ENCODE assay signal across 23 cellular contexts in the genomic region with DNA sequence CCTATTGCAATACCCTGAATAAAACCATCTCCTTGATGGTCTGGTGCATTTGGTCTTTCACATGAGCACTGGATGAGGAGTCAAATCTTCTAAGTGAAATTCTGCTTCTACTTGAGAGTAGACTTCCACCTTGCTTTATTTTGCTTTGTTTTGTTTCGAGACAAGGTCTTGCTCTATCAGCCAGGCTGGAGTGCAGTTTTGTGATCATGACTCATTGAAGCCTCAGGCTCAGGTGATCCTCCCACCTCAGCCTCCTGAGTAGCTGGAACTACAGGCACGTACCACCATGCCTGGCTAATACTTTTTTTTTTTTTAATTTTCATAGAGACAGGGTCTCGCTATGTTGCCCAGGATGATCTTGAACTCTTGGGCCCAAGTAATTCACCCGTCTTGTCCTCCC.
DNase-seq lines count a peak whose midpoint lies in the region; ATAC-seq and TF ChIP-seq lines count a peak whose summit lies in the region.
"Had no signal": no experiment of that assay in that cellular context is flagged by ENCODE, and none has a peak within 500 bp of the region (broad histone marks: within the 10 kb centered on the region; RNA-seq: fewer than 3 reads in every experiment).

No MANE protein-coding gene starts in this region.

- CTCF ChIA-PET in mammary epithelial cell (lab: Charles Lee; ENCODE audit: low non-redundant PET), result no interaction called here

- in situ Hi-C loops in mammary epithelial cell (cut with MboI; ENCODE audit: low sequenced_read_pairs in 2 of 2) (no loop called here), transverse colon (cut with MboI; ENCODE audit: low pct_ligation_motif_present in 1 of 4, low pct_unique_long_range_greater_than_20kb in 1 of 4, low sequenced_read_pairs in 3 of 4) (no loop called here)

- H3K27ac ChIP-seq in mammary epithelial cell (ENCODE audit: insufficient read depth, low read depth, low read length) (no peak overlapping the region), lower lobe of right lung (peak overlapping the region; percentile 9), transverse colon (peak overlapping the region; percentile 80 to 86 (median 84))
- H3K27ac ChIP-seq: 22Rv1, HL-60, KMS-11 had no signal

- intact Hi-C loops in mammary epithelial cell (cut with micrococcal nuclease) (loop anchor here (10.0 kb wide), 1 partner anchor 437 kb away; no protein-coding TSS in a partner anchor), lower lobe of right lung (cut with DNase I) (no loop called here), transverse colon (cut with DNase I; ENCODE audit: low total_unique reads) (no loop called here)

- ATAC-seq in lower lobe of right lung (no peak), SK-N-SH treated with all-trans-retinoic acid at 6 μM for 48 hours (no peak)
- ATAC-seq: CD8-positive, alpha-beta T cell; T-cell had no signal

- H3K79me2 ChIP-seq in mammary epithelial cell (ENCODE audit: insufficient read depth, low read length), result no peaks in the 10 kb centered on the region

- peaks cover 21% of the 10 kb centered on the region for H3K4me1 ChIP-seq in mammary epithelial cell (ENCODE audit: insufficient read depth, low read length)
- H3K4me1 ChIP-seq in lower lobe of right lung, result peaks cover 11% of the 10 kb centered on the region
- peaks cover 16 to 72% (median 49%) of the 10 kb centered on the region in 4 donors for H3K4me1 ChIP-seq in transverse colon

- H3K4me3 ChIP-seq in mammary epithelial cell (replicated peaks in 1 of 3; ENCODE audit: insufficient read depth in 1 of 3, low read depth in 2 of 3, low read length in 3 of 3) (no peak overlapping the region), lower lobe of right lung (no peak overlapping the region), transverse colon (no peak overlapping the region)

- H3K9me3 ChIP-seq in mammary epithelial cell (replicated peaks; ENCODE audit: insufficient read depth, low read length), result no peaks in the 10 kb centered on the region
- no peaks in the 10 kb centered on the region for H3K9me3 ChIP-seq in lower lobe of right lung
- no peaks in the 10 kb centered on the region for H3K9me3 ChIP-seq in transverse colon
- H3K9me3 ChIP-seq: SK-N-SH had no signal

- H3K4me2 ChIP-seq in mammary epithelial cell (ENCODE audit: insufficient read depth, low read depth, low read length), result no peak overlapping the region
- H3K4me2 ChIP-seq: KMS-11, SK-N-SH had no signal

- TF ChIP-seq CTCF in mammary epithelial cell (conservative IDR thresholded peaks at IDR 0.05 in 1 of 2, IDR thresholded peaks at IDR 0.05 in 1 of 2; ENCODE audit: extremely low read depth in 1 of 2, insufficient read depth in 1 of 2, low read depth in 1 of 2, low read length in 2 of 2) (no peak), lower lobe of right lung (IDR thresholded peaks at IDR 0.05) (no peak), transverse colon (IDR thresholded peaks at IDR 0.05) (no peak)

- H4K20me1 ChIP-seq in mammary epithelial cell (ENCODE audit: insufficient read depth, low read length), result no peaks in the 10 kb centered on the region

- WGBS in mammary epithelial cell (ENCODE audit: low coverage, missing lambda C conversion rate), result 30% methylated on average over 3 of the region's 4 CpGs
- WGBS in transverse colon (ENCODE audit: low coverage in 1 of 2), 2 donors, result 85 to 88% methylated on average over 3 to 4 of the region's 4 CpGs

- H3K36me3 ChIP-seq in mammary epithelial cell (ENCODE audit: insufficient read depth, low read length), result no peaks in the 10 kb centered on the region
- no peaks in the 10 kb centered on the region for H3K36me3 ChIP-seq in lower lobe of right lung
- no peaks in the 10 kb centered on the region for H3K36me3 ChIP-seq in transverse colon

- no peak overlapping the region for H3K9ac ChIP-seq in mammary epithelial cell (ENCODE audit: insufficient read depth, low read length)
- H3K9ac ChIP-seq: KMS-11, SK-N-SH had no signal

- no peak for TF ChIP-seq EP300 in transverse colon (IDR thresholded peaks at IDR 0.05; ENCODE audit: low read depth)

- H2AFZ ChIP-seq in mammary epithelial cell (ENCODE audit: low read depth, low read length), result no peak overlapping the region

- no peaks in the 10 kb centered on the region for H3K27me3 ChIP-seq in mammary epithelial cell (ENCODE audit: insufficient read depth, low read length)
- no peaks in the 10 kb centered on the region for H3K27me3 ChIP-seq in lower lobe of right lung (ENCODE audit: low read depth)
- no peaks in the 10 kb centered on the region for H3K27me3 ChIP-seq in transverse colon

- BruUV-seq in mammary epithelial cell (replicated peaks; lab: Mats Ljungman, UMichigan), result no TSS peak

- peak; percentile 37 for DNase-seq in DMS53 (lab: John Stamatoyannopoulos, UW)
- DNase-seq in DMS53 treated with DMSO at 0.1 percent for 48 hours (lab: John Stamatoyannopoulos, UW; ENCODE audit: unreplicated experiment), result no peak
- peak; percentile 40 for DNase-seq in mammary epithelial cell
- no peak for DNase-seq in lower lobe of right lung
- no peak for DNase-seq in transverse colon
- no peak for DNase-seq in DMS79 (lab: John Stamatoyannopoulos, UW)
- DNase-seq in NOMO-1 treated with dmso at 0.1 percent for 144 hours (lab: John Stamatoyannopoulos, UW; ENCODE audit: unreplicated experiment), result no peak
- DNase-seq: C1 segment of cervical spinal cord, H7, HFFc6, NCI-H1105 treated with DMSO at 0.1 percent for 48 hours, NCI-H1694, NCI-H2081, NCI-H2171, NCI-H526, SIG-M5, SK-N-SH, T-cell had no signal

- dilution Hi-C loops in mammary epithelial cell (cut with HindIII; ENCODE audit: low sequenced_read_pairs), result no loop called here

- TF ChIP-seq POLR2A in transverse colon (IDR thresholded peaks at IDR 0.05), result no peak

TF ChIP-seq in SK-N-SH treated with all-trans-retinoic acid at 6 μM for 48 hours, 23 proteins besides CTCF, POLR2A, EP300 and RAD21:
- TF ChIP-seq OSR1 (CRISPR knock-in tag; IDR thresholded peaks at IDR 0.05) (no peak), ZFP30 (CRISPR knock-in tag; IDR thresholded peaks at IDR 0.05) (no peak), ARNTL (CRISPR knock-in tag; IDR thresholded peaks at IDR 0.05; ENCODE audit: borderline replicate concordance, low read depth) (no peak), PATZ1 (CRISPR knock-in tag; IDR thresholded peaks at IDR 0.05; ENCODE audit: borderline replicate concordance) (no peak), GLIS3 (CRISPR knock-in tag; IDR thresholded peaks at IDR 0.05) (no peak), ZNF70 (CRISPR knock-in tag; IDR thresholded peaks at IDR 0.05) (no peak), TOX (CRISPR knock-in tag; IDR thresholded peaks at IDR 0.05; ENCODE audit: borderline replicate concordance) (no peak), ZNF8 (CRISPR knock-in tag; IDR thresholded peaks at IDR 0.05) (no peak), PPARA (CRISPR knock-in tag; IDR thresholded peaks at IDR 0.05; ENCODE audit: borderline replicate concordance) (no peak), ZFP3 (CRISPR knock-in tag; IDR thresholded peaks at IDR 0.05) (no peak), RARB (CRISPR knock-in tag; IDR thresholded peaks at IDR 0.05) (no peak), TCF4 (CRISPR knock-in tag; IDR thresholded peaks at IDR 0.05; ENCODE audit: borderline replicate concordance) (no peak)
- TF ChIP-seq, protein P1, sequence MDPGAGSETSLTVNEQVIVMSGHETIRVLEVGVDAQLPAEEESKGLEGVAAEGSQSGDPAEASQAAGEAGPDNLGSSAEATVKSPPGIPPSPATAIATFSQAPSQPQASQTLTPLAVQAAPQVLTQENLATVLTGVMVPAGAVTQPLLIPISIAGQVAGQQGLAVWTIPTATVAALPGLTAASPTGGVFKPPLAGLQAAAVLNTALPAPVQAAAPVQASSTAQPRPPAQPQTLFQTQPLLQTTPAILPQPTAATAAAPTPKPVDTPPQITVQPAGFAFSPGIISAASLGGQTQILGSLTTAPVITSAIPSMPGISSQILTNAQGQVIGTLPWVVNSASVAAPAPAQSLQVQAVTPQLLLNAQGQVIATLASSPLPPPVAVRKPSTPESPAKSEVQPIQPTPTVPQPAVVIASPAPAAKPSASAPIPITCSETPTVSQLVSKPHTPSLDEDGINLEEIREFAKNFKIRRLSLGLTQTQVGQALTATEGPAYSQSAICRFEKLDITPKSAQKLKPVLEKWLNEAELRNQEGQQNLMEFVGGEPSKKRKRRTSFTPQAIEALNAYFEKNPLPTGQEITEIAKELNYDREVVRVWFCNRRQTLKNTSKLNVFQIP (CRISPR knock-in tag; IDR thresholded peaks at IDR 0.05; ENCODE audit: borderline replicate concordance, low read depth), result no peak

Comparison
In these comparisons a context has a peak if more than half of its experiments do, and no peak if none do; other contexts are left out.
1. DNase-seq: peak in DMS53 (single experiment) and mammary epithelial cell (single experiment); none in DMS53 treated with DMSO at 0.1 percent for 48 hours (single experiment), lower lobe of right lung (single experiment), transverse colon (single experiment), DMS79 (single experiment) and NOMO-1 treated with dmso at 0.1 percent for 144 hours (single experiment).